In the genomic region with DNA sequence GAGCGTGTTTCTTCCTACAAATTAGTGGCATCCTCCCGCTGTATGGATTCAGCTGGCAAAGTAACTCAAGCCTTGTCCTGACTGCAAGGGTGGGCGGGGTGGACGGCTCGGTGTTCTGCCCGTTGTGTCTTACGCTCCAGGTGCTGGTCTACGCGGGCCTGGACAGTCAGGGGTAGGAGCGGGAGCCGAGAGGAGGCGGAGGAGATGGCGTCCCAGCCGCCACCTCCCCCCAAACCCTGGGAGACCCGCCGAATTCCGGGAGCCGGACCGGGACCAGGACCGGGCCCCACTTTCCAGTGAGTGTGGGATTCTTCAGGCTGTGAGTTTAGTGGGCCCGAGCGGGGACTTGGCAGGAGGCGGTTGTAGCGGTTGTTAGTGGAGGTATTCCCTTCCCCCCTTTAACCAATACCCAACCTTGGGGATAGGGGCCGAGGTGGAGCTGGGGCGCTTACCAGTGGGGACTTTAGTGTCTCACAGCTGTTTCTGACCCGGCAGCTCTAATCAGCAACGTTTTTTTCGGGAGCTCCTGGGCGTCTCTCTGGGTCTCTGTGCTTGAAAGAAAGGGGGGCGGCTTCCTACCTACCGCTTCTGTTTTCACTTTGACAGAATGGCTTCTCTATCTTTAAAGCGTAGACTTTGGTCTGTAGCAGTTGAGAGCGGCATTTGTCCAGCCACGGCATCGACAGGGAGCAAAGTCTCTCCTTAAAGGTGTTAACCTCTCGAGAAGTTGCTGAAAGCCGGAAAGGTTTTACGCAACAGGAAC, we compare ENCODE assay signal across 1 cellular context.
A peak's percentile ranks its signal among the peaks of the same experiment; 100 is the strongest.
TF ChIP-seq lines count a peak whose summit lies in the region.

A gene with protein sequence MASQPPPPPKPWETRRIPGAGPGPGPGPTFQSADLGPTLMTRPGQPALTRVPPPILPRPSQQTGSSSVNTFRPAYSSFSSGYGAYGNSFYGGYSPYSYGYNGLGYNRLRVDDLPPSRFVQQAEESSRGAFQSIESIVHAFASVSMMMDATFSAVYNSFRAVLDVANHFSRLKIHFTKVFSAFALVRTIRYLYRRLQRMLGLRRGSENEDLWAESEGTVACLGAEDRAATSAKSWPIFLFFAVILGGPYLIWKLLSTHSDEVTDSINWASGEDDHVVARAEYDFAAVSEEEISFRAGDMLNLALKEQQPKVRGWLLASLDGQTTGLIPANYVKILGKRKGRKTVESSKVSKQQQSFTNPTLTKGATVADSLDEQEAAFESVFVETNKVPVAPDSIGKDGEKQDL (plus strand): TSS at position 165 of the 763 bp plus-strand sequence. CDS start 40 bp downstream, at position 205.
A gene with protein sequence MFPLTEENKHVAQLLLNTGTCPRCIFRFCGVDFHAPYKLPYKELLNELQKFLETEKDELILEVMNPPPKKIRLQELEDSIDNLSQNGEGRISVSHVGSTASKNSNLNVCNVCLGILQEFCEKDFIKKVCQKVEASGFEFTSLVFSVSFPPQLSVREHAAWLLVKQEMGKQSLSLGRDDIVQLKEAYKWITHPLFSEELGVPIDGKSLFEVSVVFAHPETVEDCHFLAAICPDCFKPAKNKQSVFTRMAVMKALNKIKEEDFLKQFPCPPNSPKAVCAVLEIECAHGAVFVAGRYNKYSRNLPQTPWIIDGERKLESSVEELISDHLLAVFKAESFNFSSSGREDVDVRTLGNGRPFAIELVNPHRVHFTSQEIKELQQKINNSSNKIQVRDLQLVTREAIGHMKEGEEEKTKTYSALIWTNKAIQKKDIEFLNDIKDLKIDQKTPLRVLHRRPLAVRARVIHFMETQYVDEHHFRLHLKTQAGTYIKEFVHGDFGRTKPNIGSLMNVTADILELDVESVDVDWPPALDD (minus strand): TSS at position 700 of the 763 bp plus-strand sequence. CDS start 6,365 bp downstream, outside the sequence.

TF ChIP-seq in K562, 482 proteins besides CTCF, POLR2A, EP300 and RAD21 (continued from another document and continues in another):
- TF ChIP-seq RBBP5 (IDR thresholded peaks at IDR 0.05; ENCODE audit: borderline replicate concordance, insufficient read depth, low read length, poor library complexity, severe bottlenecking) (peak; percentile 86), EP400 (IDR thresholded peaks at IDR 0.05) (peak; percentile 80), PHF21A (IDR thresholded peaks at IDR 0.05; ENCODE audit: borderline replicate concordance, low read depth) (peak; percentile 57; the same call in 1 of the 2 replicates), THAP12 (CRISPR knock-in tag; IDR thresholded peaks at IDR 0.05) (peak; percentile 61; the same call in 1 of the 2 replicates), IFI16 (CRISPR knock-in tag; IDR thresholded peaks at IDR 0.05) (no peak), ILF3 (IDR thresholded peaks at IDR 0.05; ENCODE audit: borderline replicate concordance) (peak; percentile 57; the same call in 1 of the 2 replicates), PATZ1 (CRISPR knock-in tag; IDR thresholded peaks at IDR 0.05; ENCODE audit: borderline replicate concordance) (0 out of 2 replicates have a peak, but pooled peaks have one; percentile 47), PRDM10 (IDR thresholded peaks at IDR 0.05; ENCODE audit: partially characterized antibody) (peak; percentile 76), CHCHD3 (CRISPR knock-in tag; IDR thresholded peaks at IDR 0.05) (peak; percentile 48; the same call in 1 of the 2 replicates), RFX1 (IDR thresholded peaks at IDR 0.05) (no peak), FOXM1 (IDR thresholded peaks at IDR 0.05; ENCODE audit: low read depth) (peak; percentile 57; the same call in 1 of the 2 replicates), FOXM1 (CRISPR knock-in tag; IDR thresholded peaks at IDR 0.05; ENCODE audit: low read depth) (no peak; the same call in 1 of the 2 replicates), CHD7 (IDR thresholded peaks at IDR 0.05; ENCODE audit: low read depth, low read length) (no peak), CHD2 (IDR thresholded peaks at IDR 0.05; ENCODE audit: low read depth, low read length) (0 out of 2 replicates have a peak, but pooled peaks have one; percentile 1)
